Comparison of ENCODE assay signal across 8 cellular contexts in the genomic region with DNA sequence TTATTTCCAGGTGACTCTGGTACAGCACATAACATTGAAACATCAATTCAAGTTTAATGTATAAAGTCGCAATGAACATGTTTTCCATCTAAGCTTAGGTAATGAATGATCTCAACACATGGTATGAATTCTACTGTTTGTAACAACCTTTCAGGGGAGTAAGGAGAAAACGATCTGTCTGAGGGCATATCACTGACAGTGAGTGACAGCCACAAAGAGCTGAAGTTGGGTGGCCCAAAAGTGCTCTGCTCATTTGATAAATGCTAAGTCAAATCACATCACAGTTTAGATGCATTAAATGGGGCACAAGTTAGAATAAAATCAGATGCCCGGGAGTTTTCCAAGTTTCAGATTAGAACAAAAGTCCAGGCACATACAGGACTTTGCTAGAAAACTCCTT. TPM values are rescaled to one million over a fixed set of nuclear protein-coding genes. Genes with fewer than 3 reads are reported as not detected.
A peak's percentile ranks its signal among the peaks of the same experiment; 100 is the strongest.
DNase-seq lines count a peak whose midpoint lies in the region; ATAC-seq and TF ChIP-seq lines count a peak whose summit lies in the region.

No MANE protein-coding gene starts in this region.

- CTCF ChIA-PET in CD4-positive, alpha-beta T cell (lab: Charles Lee): no interaction called here

- intact Hi-C loops in CD4-positive, alpha-beta T cell (cut with DNase I, micrococcal nuclease): loop anchor here (2.0 to 10.0 kb wide), 4 partner anchors 176 to 589 kb away; partner anchors contain the start of genes AOPEP (in 1 of the 2) and ERCC6L2 (in 1 of the 2)
- intact Hi-C loops in left colon (cut with DNase I, micrococcal nuclease): no loop called here

- H3K9me2 ChIP-seq in MM.1S (replicated peaks; ENCODE audit: insufficient read depth, low read length): no peaks in the 10 kb centered on the region

- H3K27ac ChIP-seq in CD4-positive, alpha-beta T cell (ENCODE audit: low read depth, low read length): no peak overlapping the region
- H3K27ac ChIP-seq in MM.1S (ENCODE audit: low read length): peak overlapping the region; percentile 91; the same call in 1 of the 2 replicates
- H3K27ac ChIP-seq in caudate nucleus (ENCODE audit: low read depth, low read length): peak overlapping the region; percentile 80

- peak overlapping the region; percentile 100 for H3K9ac ChIP-seq in MM.1S (ENCODE audit: low read length)

- no peaks in the 10 kb centered on the region for H3K36me3 ChIP-seq in MM.1S (replicated peaks; ENCODE audit: insufficient read depth, low read length)

- no peak for DNase-seq in CD4-positive, alpha-beta T cell
- DNase-seq in MM.1S (peak; percentile 12), caudate nucleus (lab: John Stamatoyannopoulos, UW) (no peak), mesenteric fat pad (ENCODE audit: low spot score) (no peak), left colon (no peak)
- no peak for DNase-seq in natural killer cell treated with Interleukin-12 subunit alpha and Interleukin-12 subunit beta and Interleukin-15 and Interleukin-18, amount 100 ng/mL, for 72 hours (ENCODE audit: low spot score)

- H3K4me1 ChIP-seq in MM.1S (ENCODE audit: low read length): 0 out of 2 replicates have a peak, but pooled peaks cover 9% of the 10 kb centered on the region

- peaks cover 7% of the 10 kb centered on the region for H3K36me3 Mint-ChIP-seq in CD4-positive, alpha-beta T cell (ENCODE audit: low read depth)
- no peaks in the 10 kb centered on the region for H3K36me3 Mint-ChIP-seq in natural killer cell treated with Interleukin-12 subunit alpha and Interleukin-12 subunit beta and Interleukin-15 and Interleukin-18, amount 100 ng/mL, for 72 hours

- H3K79me2 ChIP-seq in MM.1S (ENCODE audit: low read length): peaks cover 33% of the 10 kb centered on the region

- H3K27me3 Mint-ChIP-seq in CD4-positive, alpha-beta T cell: peaks cover 10% of the 10 kb centered on the region
- H3K27me3 Mint-ChIP-seq in natural killer cell treated with Interleukin-12 subunit alpha and Interleukin-12 subunit beta and Interleukin-15 and Interleukin-18, amount 100 ng/mL, for 72 hours: peaks cover 0 to 13% of the 10 kb centered on the region in 2 donors

- H3K4me3 Mint-ChIP-seq in CD4-positive, alpha-beta T cell: peak overlapping the region; percentile 96
- peak overlapping the region; percentile 84 for H3K4me3 Mint-ChIP-seq in natural killer cell treated with Interleukin-12 subunit alpha and Interleukin-12 subunit beta and Interleukin-15 and Interleukin-18, amount 100 ng/mL, for 72 hours

- no peaks in the 10 kb centered on the region for H3K9me3 ChIP-seq in CD4-positive, alpha-beta T cell (ENCODE audit: control insufficient read depth, low read length)
- H3K9me3 ChIP-seq in MM.1S (replicated peaks; ENCODE audit: insufficient read depth, low read length): no peaks in the 10 kb centered on the region

- TF ChIP-seq CTCF in CD4-positive, alpha-beta T cell (IDR thresholded peaks at IDR 0.05): no peak
- TF ChIP-seq CTCF in MM.1S (IDR thresholded peaks at IDR 0.05; ENCODE audit: low read length): no peak

- POLR2A ChIA-PET in CD4-positive, alpha-beta T cell (lab: Charles Lee): interaction anchor here (1.1 kb wide), 1 partner anchor 194 kb away, joined by 4 read pairs; no protein-coding TSS in a partner anchor

- H3K4me3 ChIP-seq in MM.1S (ENCODE audit: low read length): peak overlapping the region; percentile 99

- H3K4me1 Mint-ChIP-seq in CD4-positive, alpha-beta T cell (ENCODE audit: low read depth): peaks cover 27% of the 10 kb centered on the region
- peaks cover 9 to 12% of the 10 kb centered on the region in 2 donors for H3K4me1 Mint-ChIP-seq in natural killer cell treated with Interleukin-12 subunit alpha and Interleukin-12 subunit beta and Interleukin-15 and Interleukin-18, amount 100 ng/mL, for 72 hours (ENCODE audit: low read depth in 2 of 2)

- peak overlapping the region; percentile 39 for H3K27ac Mint-ChIP-seq in CD4-positive, alpha-beta T cell
- peak overlapping the region; percentile 90 to 91 for H3K27ac Mint-ChIP-seq in natural killer cell treated with Interleukin-12 subunit alpha and Interleukin-12 subunit beta and Interleukin-15 and Interleukin-18, amount 100 ng/mL, for 72 hours

- H3K9me3 Mint-ChIP-seq in CD4-positive, alpha-beta T cell: no peaks in the 10 kb centered on the region
- H3K9me3 Mint-ChIP-seq in natural killer cell treated with Interleukin-12 subunit alpha and Interleukin-12 subunit beta and Interleukin-15 and Interleukin-18, amount 100 ng/mL, for 72 hours: no peaks in the 10 kb centered on the region

- no peaks in the 10 kb centered on the region for H4K20me1 ChIP-seq in MM.1S (ENCODE audit: insufficient read depth, low read length)

- H3F3A ChIP-seq in MM.1S (ENCODE audit: insufficient read depth, low read length): peaks cover 4% of the 10 kb centered on the region

- no peak for ATAC-seq in CD4-positive, alpha-beta T cell (ENCODE audit: poor library complexity)
- no peak for ATAC-seq in natural killer cell treated with Interleukin-12 subunit alpha and Interleukin-12 subunit beta and Interleukin-15 and Interleukin-18, amount 100 ng/mL, for 72 hours
- ATAC-seq in GM21717 (IDR thresholded peaks at IDR 0.05; ENCODE audit: unreplicated experiment): no peak
- ATAC-seq in left colon: no peak
- ATAC-seq in GM21360 (IDR thresholded peaks at IDR 0.05; ENCODE audit: unreplicated experiment): no peak

- peak overlapping the region; percentile 61 for H3K4me2 ChIP-seq in MM.1S (ENCODE audit: low read depth, low read length)

- no peaks in the 10 kb centered on the region for H3K27me3 ChIP-seq in CD4-positive, alpha-beta T cell (ENCODE audit: control insufficient read depth, insufficient read depth, low read length)
- no peaks in the 10 kb centered on the region for H3K27me3 ChIP-seq in MM.1S (replicated peaks; ENCODE audit: insufficient read depth, low read length)

- H2AFZ ChIP-seq in MM.1S (ENCODE audit: low read length): peak overlapping the region; percentile 74

RNA-seq across cellular contexts. Expression of gene FANCC, which starts 1.2 kb away (rescaled TPM):
- 1 to 10 TPM; 5.7 to 6.3 TPM for total RNA-seq in CD4-positive, alpha-beta T cell
- 10 to 100 TPM; 13.5 to 30.5 TPM for total RNA-seq in natural killer cell treated with Interleukin-12 subunit alpha and Interleukin-12 subunit beta and Interleukin-15 and Interleukin-18, amount 100 ng/mL, for 72 hours
- total RNA-seq in mesenteric fat pad (8.8 TPM), left colon (10 to 100 TPM; 12.7 to 13.8 TPM)

Comparison
In these comparisons a context has a peak if more than half of its experiments do, and no peak if none do; other contexts are left out.
1. intact Hi-C loops: an anchor here in CD4-positive, alpha-beta T cell (2.0 to 10.0 kb wide); none called in left colon.